ENCODE assay signal across 1 cellular context in the genomic region with DNA sequence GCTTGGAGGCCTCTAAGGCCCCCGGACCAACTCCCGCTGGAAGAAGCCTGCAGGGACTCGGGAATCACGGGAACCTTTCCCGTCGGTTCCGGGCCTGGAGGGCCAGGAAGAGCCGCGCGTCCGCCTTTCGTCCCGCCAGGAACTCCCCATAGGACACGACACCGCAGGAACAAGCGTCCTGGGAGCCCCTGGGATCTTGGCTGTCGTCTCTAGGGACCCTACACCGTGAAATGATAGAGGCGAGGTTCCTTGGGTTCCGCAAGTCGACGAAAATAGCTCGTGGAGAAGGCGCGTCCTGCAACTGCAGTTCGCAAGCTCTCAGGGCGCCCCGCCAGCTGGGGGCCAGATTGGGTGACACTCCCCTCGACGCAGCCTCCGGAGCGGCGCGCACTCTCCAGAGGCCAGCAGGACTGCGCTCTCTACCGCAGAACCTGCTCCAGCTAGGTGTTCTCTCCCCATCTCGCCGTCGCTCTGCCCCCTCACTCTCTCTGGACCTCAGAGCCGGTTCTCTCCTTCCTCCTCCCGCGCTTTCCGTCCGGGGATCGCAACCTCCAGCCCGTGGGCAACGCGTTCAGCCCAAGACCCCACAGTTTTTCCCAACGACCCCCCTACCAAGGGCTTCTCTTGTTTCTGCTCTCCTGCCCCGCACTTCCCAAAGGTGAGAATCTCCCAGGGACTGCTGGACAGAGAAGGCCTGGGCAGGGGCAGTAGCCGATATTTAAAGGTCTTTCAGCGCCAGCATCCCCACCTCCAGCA.
TF ChIP-seq lines count a peak whose summit lies in the region.

No MANE protein-coding gene starts in this region.

TF ChIP-seq in HepG2, 621 proteins besides CTCF, POLR2A, EP300 and RAD21 (continued from another document and continues in another):
- TF ChIP-seq, protein P1, sequence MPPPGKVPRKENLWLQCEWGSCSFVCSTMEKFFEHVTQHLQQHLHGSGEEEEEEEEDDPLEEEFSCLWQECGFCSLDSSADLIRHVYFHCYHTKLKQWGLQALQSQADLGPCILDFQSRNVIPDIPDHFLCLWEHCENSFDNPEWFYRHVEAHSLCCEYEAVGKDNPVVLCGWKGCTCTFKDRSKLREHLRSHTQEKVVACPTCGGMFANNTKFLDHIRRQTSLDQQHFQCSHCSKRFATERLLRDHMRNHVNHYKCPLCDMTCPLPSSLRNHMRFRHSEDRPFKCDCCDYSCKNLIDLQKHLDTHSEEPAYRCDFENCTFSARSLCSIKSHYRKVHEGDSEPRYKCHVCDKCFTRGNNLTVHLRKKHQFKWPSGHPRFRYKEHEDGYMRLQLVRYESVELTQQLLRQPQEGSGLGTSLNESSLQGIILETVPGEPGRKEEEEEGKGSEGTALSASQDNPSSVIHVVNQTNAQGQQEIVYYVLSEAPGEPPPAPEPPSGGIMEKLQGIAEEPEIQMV (CRISPR knock-in tag; IDR thresholded peaks at IDR 0.05; ENCODE audit: low read depth): 0 out of 2 replicates have a peak, but pooled peaks have one; percentile 40
- TF ChIP-seq HNRNPL (IDR thresholded peaks at IDR 0.05; ENCODE audit: low read depth, low read length): peak; percentile 55; the same call in 1 of the 2 replicates
- peak; percentile 19 for TF ChIP-seq TMF1 (CRISPR knock-in tag; IDR thresholded peaks at IDR 0.05; ENCODE audit: low read depth)
- 0 out of 2 replicates have a peak, but pooled peaks have one; percentile 33 for TF ChIP-seq ZNF274 (CRISPR knock-in tag; IDR thresholded peaks at IDR 0.05)
- peak; percentile 34; the same call in 1 of the 2 replicates for TF ChIP-seq POLR2G (IDR thresholded peaks at IDR 0.05; ENCODE audit: low read depth, low read length)
- TF ChIP-seq SALL1 (CRISPR knock-in tag; IDR thresholded peaks at IDR 0.05): peak; percentile 57
- peak; percentile 81 for TF ChIP-seq HNRNPLL (IDR thresholded peaks at IDR 0.05; ENCODE audit: low read depth, low read length, poor library complexity, severe bottlenecking)
- TF ChIP-seq, protein P2, sequence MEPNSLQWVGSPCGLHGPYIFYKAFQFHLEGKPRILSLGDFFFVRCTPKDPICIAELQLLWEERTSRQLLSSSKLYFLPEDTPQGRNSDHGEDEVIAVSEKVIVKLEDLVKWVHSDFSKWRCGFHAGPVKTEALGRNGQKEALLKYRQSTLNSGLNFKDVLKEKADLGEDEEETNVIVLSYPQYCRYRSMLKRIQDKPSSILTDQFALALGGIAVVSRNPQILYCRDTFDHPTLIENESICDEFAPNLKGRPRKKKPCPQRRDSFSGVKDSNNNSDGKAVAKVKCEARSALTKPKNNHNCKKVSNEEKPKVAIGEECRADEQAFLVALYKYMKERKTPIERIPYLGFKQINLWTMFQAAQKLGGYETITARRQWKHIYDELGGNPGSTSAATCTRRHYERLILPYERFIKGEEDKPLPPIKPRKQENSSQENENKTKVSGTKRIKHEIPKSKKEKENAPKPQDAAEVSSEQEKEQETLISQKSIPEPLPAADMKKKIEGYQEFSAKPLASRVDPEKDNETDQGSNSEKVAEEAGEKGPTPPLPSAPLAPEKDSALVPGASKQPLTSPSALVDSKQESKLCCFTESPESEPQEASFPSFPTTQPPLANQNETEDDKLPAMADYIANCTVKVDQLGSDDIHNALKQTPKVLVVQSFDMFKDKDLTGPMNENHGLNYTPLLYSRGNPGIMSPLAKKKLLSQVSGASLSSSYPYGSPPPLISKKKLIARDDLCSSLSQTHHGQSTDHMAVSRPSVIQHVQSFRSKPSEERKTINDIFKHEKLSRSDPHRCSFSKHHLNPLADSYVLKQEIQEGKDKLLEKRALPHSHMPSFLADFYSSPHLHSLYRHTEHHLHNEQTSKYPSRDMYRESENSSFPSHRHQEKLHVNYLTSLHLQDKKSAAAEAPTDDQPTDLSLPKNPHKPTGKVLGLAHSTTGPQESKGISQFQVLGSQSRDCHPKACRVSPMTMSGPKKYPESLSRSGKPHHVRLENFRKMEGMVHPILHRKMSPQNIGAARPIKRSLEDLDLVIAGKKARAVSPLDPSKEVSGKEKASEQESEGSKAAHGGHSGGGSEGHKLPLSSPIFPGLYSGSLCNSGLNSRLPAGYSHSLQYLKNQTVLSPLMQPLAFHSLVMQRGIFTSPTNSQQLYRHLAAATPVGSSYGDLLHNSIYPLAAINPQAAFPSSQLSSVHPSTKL (CRISPR knock-in tag; IDR thresholded peaks at IDR 0.05): no peak
- TF ChIP-seq ZNF790 (CRISPR knock-in tag; IDR thresholded peaks at IDR 0.05; ENCODE audit: borderline replicate concordance): 0 out of 2 replicates have a peak, but pooled peaks have one; percentile 7
- TF ChIP-seq ZNF337 (CRISPR knock-in tag; IDR thresholded peaks at IDR 0.05; ENCODE audit: borderline replicate concordance, low read depth): no peak
- no peak for TF ChIP-seq ZZZ3 (CRISPR knock-in tag; IDR thresholded peaks at IDR 0.05; ENCODE audit: borderline replicate concordance)
- no peak for TF ChIP-seq DNMT3B (CRISPR knock-in tag; conservative IDR thresholded peaks at IDR 0.05)
- peak; percentile 85 for TF ChIP-seq RBFOX2 (IDR thresholded peaks at IDR 0.05; ENCODE audit: low read depth, low read length)
- TF ChIP-seq HOXA3 (CRISPR knock-in tag; IDR thresholded peaks at IDR 0.05): peak; percentile 53; the same call in 1 of the 2 replicates
- TF ChIP-seq, protein P3, sequence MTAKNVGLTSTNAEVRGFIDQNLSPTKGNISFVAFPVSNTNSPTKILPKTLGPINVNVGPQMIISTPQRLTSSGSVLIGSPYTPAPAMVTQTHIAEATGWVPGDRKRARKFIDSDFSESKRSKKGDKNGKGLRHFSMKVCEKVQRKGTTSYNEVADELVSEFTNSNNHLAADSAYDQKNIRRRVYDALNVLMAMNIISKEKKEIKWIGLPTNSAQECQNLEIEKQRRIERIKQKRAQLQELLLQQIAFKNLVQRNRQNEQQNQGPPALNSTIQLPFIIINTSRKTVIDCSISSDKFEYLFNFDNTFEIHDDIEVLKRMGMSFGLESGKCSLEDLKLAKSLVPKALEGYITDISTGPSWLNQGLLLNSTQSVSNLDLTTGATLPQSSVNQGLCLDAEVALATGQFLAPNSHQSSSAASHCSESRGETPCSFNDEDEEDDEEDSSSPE (CRISPR knock-in tag; IDR thresholded peaks at IDR 0.05): 0 out of 2 replicates have a peak, but pooled peaks have one; percentile 12
- TF ChIP-seq KDM3A (CRISPR knock-in tag; IDR thresholded peaks at IDR 0.05; ENCODE audit: low read depth): 0 out of 2 replicates have a peak, but pooled peaks have one; percentile 5
- no peak for TF ChIP-seq PLRG1 (conservative IDR thresholded peaks at IDR 0.05)
- TF ChIP-seq SAFB2 (CRISPR knock-in tag; IDR thresholded peaks at IDR 0.05; ENCODE audit: borderline replicate concordance, low read depth): no peak
- TF ChIP-seq AGO1 (IDR thresholded peaks at IDR 0.05; ENCODE audit: low read depth, low read length, poor library complexity, severe bottlenecking): no peak
- TF ChIP-seq ZNF746 (CRISPR knock-in tag; IDR thresholded peaks at IDR 0.05): 0 out of 2 replicates have a peak, but pooled peaks have one; percentile 47
- TF ChIP-seq SAP130 (CRISPR knock-in tag; IDR thresholded peaks at IDR 0.05; ENCODE audit: low read depth): peak; percentile 39; the same call in 1 of the 2 replicates
- no peak for TF ChIP-seq ADNP (CRISPR knock-in tag; IDR thresholded peaks at IDR 0.05)
- TF ChIP-seq FOXA1 (IDR thresholded peaks at IDR 0.05): no peak
- no peak for TF ChIP-seq FOXA1 (CRISPR knock-in tag; IDR thresholded peaks at IDR 0.05)
- peak; percentile 74 for TF ChIP-seq ZNF777 (CRISPR knock-in tag; IDR thresholded peaks at IDR 0.05)
- TF ChIP-seq, protein P4, sequence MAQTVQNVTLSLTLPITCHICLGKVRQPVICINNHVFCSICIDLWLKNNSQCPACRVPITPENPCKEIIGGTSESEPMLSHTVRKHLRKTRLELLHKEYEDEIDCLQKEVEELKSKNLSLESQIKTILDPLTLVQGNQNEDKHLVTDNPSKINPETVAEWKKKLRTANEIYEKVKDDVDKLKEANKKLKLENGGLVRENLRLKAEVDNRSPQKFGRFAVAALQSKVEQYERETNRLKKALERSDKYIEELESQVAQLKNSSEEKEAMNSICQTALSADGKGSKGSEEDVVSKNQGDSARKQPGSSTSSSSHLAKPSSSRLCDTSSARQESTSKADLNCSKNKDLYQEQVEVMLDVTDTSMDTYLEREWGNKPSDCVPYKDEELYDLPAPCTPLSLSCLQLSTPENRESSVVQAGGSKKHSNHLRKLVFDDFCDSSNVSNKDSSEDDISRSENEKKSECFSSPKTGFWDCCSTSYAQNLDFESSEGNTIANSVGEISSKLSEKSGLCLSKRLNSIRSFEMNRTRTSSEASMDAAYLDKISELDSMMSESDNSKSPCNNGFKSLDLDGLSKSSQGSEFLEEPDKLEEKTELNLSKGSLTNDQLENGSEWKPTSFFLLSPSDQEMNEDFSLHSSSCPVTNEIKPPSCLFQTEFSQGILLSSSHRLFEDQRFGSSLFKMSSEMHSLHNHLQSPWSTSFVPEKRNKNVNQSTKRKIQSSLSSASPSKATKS (CRISPR knock-in tag; IDR thresholded peaks at IDR 0.05): no peak
- peak; percentile 60; the same call in 1 of the 2 replicates for TF ChIP-seq ZNF232 (CRISPR knock-in tag; IDR thresholded peaks at IDR 0.05; ENCODE audit: borderline replicate concordance)
- no peak for TF ChIP-seq ZNF180 (CRISPR knock-in tag; IDR thresholded peaks at IDR 0.05; ENCODE audit: borderline replicate concordance, low read depth)
- TF ChIP-seq, protein P5, sequence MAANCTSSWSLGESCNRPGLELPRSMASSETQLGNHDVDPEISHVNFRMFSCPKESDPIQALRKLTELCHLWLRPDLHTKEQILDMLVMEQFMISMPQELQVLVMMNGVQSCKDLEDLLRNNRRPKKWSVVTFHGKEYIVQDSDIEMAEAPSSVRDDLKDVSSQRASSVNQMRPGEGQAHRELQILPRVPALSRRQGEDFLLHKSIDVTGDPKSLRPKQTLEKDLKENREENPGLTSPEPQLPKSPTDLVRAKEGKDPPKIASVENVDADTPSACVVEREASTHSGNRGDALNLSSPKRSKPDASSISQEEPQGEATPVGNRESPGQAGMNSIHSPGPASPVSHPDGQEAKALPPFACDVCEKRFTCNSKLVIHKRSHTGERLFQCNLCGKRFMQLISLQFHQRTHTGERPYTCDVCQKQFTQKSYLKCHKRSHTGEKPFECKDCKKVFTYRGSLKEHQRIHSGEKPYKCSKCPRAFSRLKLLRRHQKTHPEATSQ (CRISPR knock-in tag; IDR thresholded peaks at IDR 0.05; ENCODE audit: borderline replicate concordance): 0 out of 2 replicates have a peak, but pooled peaks have one; percentile 51
- TF ChIP-seq PRDM10 (CRISPR knock-in tag; IDR thresholded peaks at IDR 0.05; ENCODE audit: low read depth): no peak
- TF ChIP-seq ZNF543 (CRISPR knock-in tag; IDR thresholded peaks at IDR 0.05): no peak
- TF ChIP-seq ZNF12 (CRISPR knock-in tag; IDR thresholded peaks at IDR 0.05): peak; percentile 24; the same call in 1 of the 2 replicates
- no peak for TF ChIP-seq MBD4 (IDR thresholded peaks at IDR 0.05; ENCODE audit: borderline replicate concordance, low read length)
- no peak for TF ChIP-seq MXI1 (IDR thresholded peaks at IDR 0.05; ENCODE audit: borderline replicate concordance, low read depth, low read length)
- TF ChIP-seq ZNF414 (CRISPR knock-in tag; IDR thresholded peaks at IDR 0.05): no peak; the same call in 1 of the 2 replicates
- no peak for TF ChIP-seq PAXIP1 (CRISPR knock-in tag; conservative IDR thresholded peaks at IDR 0.05)
- TF ChIP-seq POLR2AphosphoS5 (IDR thresholded peaks at IDR 0.05; ENCODE audit: low read depth, low read length): no peak
